In genomic region chr10:1411451-1411850, GRCh38 we compare ENCODE assay signal across 25 cellular contexts.
"Had no signal": no experiment of that assay in that cellular context is flagged by ENCODE, and none has a peak within 500 bp of the region (broad histone marks: within the 10 kb centered on the region; RNA-seq: fewer than 3 reads in every experiment).

No MANE protein-coding gene starts in this region.

- H3K27me3 ChIP-seq: ascending aorta, body of pancreas, Peyer's patch had no signal

- DNase-seq: activated CD4-positive, alpha-beta T cell treated with anti-CD3 and anti-CD28 coated beads for 48 hours; activated CD4-positive, alpha-beta T cell treated with anti-CD3 and anti-CD28 coated beads, Interleukin-2, amount 50 U/mL, for 4 hours; activated CD4-positive, CD25-positive, alpha-beta regulatory T cell treated with anti-CD3 and anti-CD28 coated beads, Interleukin-2, amount 50 U/mL, for 72 hours; activated naive CD4-positive, alpha-beta T cell treated with Interleukin-2 at 50 U/mL for 16 hours; activated naive CD8-positive, alpha-beta T cell treated with anti-CD3 and anti-CD28 coated beads, Interleukin-2, amount 50 U/mL, for 24 hours; amniotic stem cell; body of pancreas; central memory CD4-positive, alpha-beta T cell; MM.1S; NCI-H1105; NCI-H1436; NCI-H1694 treated with DMSO at 0.1 percent for 48 hours; NCI-H2029 treated with DMSO at 0.1 percent for 48 hours; NCI-H345; NCI-H510A treated with DMSO at 0.1 percent for 48 hours; NCI-H69; NK-92 treated with Interleukin-12 subunit alpha and Interleukin-12 subunit beta, amount 100 ng/mL, for 24 hours; OCI-M1; Peyer's patch; SHP77 had no signal

- H3K9me3 ChIP-seq: ascending aorta, body of pancreas, Peyer's patch had no signal

- H3K4me1 ChIP-seq: ascending aorta, body of pancreas, Peyer's patch had no signal

- H3K4me3 Mint-ChIP-seq: activated naive CD8-positive, alpha-beta T cell treated with anti-CD3 and anti-CD28 coated beads, Interleukin-2, amount 50 U/mL, for 24 hours; T-helper 1 cell treated with Interleukin-12 subunit alpha and Interleukin-12 subunit beta and Interleukin-4 antibody, amounts not matched to agents 30 μg/mL and 1 μg/mL, for 36 hours; WTC11 had no signal

- H3K27ac ChIP-seq: ascending aorta, body of pancreas, Peyer's patch, RWPE1 had no signal

- H3K27ac Mint-ChIP-seq: activated naive CD4-positive, alpha-beta T cell treated with anti-CD3 and anti-CD28 coated beads, Interleukin-2, amount 50 U/mL, for 72 hours; activated naive CD8-positive, alpha-beta T cell treated with anti-CD3 and anti-CD28 coated beads, Interleukin-2, amount 50 U/mL, for 24 hours; T-helper 1 cell treated with Interleukin-12 subunit alpha and Interleukin-12 subunit beta and Interleukin-4 antibody, amounts not matched to agents 30 μg/mL and 1 μg/mL, for 36 hours; WTC11 had no signal

- H3K9me3 Mint-ChIP-seq: activated naive CD4-positive, alpha-beta T cell treated with anti-CD3 and anti-CD28 coated beads, Interleukin-2, amount 50 U/mL, for 72 hours; activated naive CD8-positive, alpha-beta T cell treated with anti-CD3 and anti-CD28 coated beads, Interleukin-2, amount 50 U/mL, for 24 hours; T-helper 1 cell treated with Interleukin-12 subunit alpha and Interleukin-12 subunit beta and Interleukin-4 antibody, amounts not matched to agents 30 μg/mL and 1 μg/mL, for 36 hours had no signal

- H3K36me3 Mint-ChIP-seq: activated naive CD4-positive, alpha-beta T cell treated with anti-CD3 and anti-CD28 coated beads, Interleukin-2, amount 50 U/mL, for 72 hours; WTC11 had no signal

- H3K36me3 ChIP-seq: ascending aorta, Peyer's patch had no signal

- H3K4me3 ChIP-seq: ascending aorta, body of pancreas, Peyer's patch had no signal
